ENCODE assay signal across 9 cellular contexts in the genomic region with DNA sequence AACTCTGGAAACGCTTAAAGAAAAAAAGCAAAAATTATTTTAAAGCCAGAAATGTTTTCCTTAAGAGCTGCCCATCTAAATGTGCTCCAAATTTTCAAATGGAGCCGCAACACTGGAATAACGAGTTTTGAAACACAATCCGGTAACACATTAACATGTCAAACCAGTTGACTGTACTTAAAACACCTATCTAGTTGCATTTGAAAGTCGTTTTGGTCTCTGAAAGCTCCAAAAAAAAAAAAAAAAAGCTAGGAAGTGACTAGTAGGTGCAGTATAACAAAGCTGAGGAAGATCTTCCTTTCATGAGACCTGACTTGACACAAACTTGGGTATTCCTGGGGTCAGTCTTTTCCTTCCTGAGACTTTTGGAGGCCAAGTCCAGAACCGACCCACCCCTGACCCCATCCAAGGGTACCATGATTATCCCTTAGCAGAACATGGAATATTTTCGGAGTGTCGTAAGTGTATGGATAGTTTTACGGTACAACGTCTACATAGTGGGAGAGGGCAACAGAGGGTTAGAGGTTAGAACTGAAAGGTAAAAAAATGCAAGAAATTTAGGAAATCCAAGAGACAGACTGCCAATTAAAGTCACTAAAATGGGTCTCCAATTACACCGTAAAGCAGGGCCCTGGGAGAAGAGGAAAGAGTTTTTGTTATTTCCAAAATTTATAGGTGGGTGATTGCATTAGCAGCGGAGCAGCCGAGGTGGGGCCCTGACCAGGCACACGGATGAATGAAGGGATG. TPM values are rescaled to one million over a fixed set of nuclear protein-coding genes. Genes with fewer than 3 reads are reported as not detected.
DNase-seq lines count a peak whose midpoint lies in the region; ATAC-seq and TF ChIP-seq lines count a peak whose summit lies in the region.
"Had no signal": no experiment of that assay in that cellular context is flagged by ENCODE, and none has a peak within 500 bp of the region (broad histone marks: within the 10 kb centered on the region; RNA-seq: fewer than 3 reads in every experiment).

No MANE protein-coding gene starts in this region.

- peak; percentile 12 for DNase-seq in ACHN
- DNase-seq in cardiac fibroblast (ENCODE audit: low read depth in 2 of 2): peak in 1 of 2 donors; percentile 2
- no peak for DNase-seq in naive thymus-derived CD4-positive, alpha-beta T cell
- DNase-seq in NCI-H2107 treated with DMSO at 0.1 percent for 48 hours (lab: John Stamatoyannopoulos, UW; ENCODE audit: unreplicated experiment): no peak
- no peak for DNase-seq in activated CD4-positive, alpha-beta T cell treated with anti-CD3 and anti-CD28 coated beads, Interleukin-2, amount 10 ng/mL, durations not matched to agents 7 days and 5 days
- DNase-seq in natural killer cell treated with Interleukin-12 subunit alpha and Interleukin-12 subunit beta and Interleukin-15 and Interleukin-18, amount 100 ng/mL, for 72 hours (ENCODE audit: low spot score): no peak

- in situ Hi-C loops in ACHN (cut with HindIII; ENCODE audit: low pct_ligation_motif_present, low pct_unique_long_range_greater_than_20kb, low sequenced_read_pairs): no loop called here

- no peaks in the 10 kb centered on the region for H3K9me3 Mint-ChIP-seq in naive thymus-derived CD4-positive, alpha-beta T cell
- H3K9me3 Mint-ChIP-seq in activated CD4-positive, alpha-beta T cell treated with anti-CD3 and anti-CD28 coated beads, Interleukin-2, amount 10 ng/mL, durations not matched to agents 7 days and 5 days: no peaks in the 10 kb centered on the region
- no peaks in the 10 kb centered on the region for H3K9me3 Mint-ChIP-seq in natural killer cell treated with Interleukin-12 subunit alpha and Interleukin-12 subunit beta and Interleukin-15 and Interleukin-18, amount 100 ng/mL, for 72 hours
- H3K9me3 Mint-ChIP-seq: nephron had no signal

- intact Hi-C loops in naive thymus-derived CD4-positive, alpha-beta T cell (cut with micrococcal nuclease): loop anchor here (1.0 to 10.0 kb wide), 8 partner anchors 31 to 1904 kb away; a partner anchor contains a TSS

- H3K4me3 Mint-ChIP-seq in naive thymus-derived CD4-positive, alpha-beta T cell: no peak overlapping the region
- H3K4me3 Mint-ChIP-seq in activated CD4-positive, alpha-beta T cell treated with anti-CD3 and anti-CD28 coated beads, Interleukin-2, amount 10 ng/mL, durations not matched to agents 7 days and 5 days: no peak overlapping the region
- no peak overlapping the region for H3K4me3 Mint-ChIP-seq in natural killer cell treated with Interleukin-12 subunit alpha and Interleukin-12 subunit beta and Interleukin-15 and Interleukin-18, amount 100 ng/mL, for 72 hours

- TF ChIP-seq POLR2A in GM19099 (IDR thresholded peaks at IDR 0.05; ENCODE audit: extremely low read depth, insufficient read length, low read depth): peak; percentile 75

- TF ChIP-seq EP300 in Ishikawa (IDR thresholded peaks at IDR 0.05; ENCODE audit: borderline replicate concordance): no peak

- peak overlapping the region; percentile 93 for H3K27ac ChIP-seq in naive thymus-derived CD4-positive, alpha-beta T cell (ENCODE audit: low read depth, low read length)

- H3K36me3 ChIP-seq in naive thymus-derived CD4-positive, alpha-beta T cell (ENCODE audit: control insufficient read depth in 2 of 3, insufficient read depth in 3 of 3, low read length in 3 of 3): peaks cover 0 to 9% (median 0%) of the 10 kb centered on the region in 3 experiments

- H3K9me3 ChIP-seq in naive thymus-derived CD4-positive, alpha-beta T cell (ENCODE audit: control insufficient read depth in 2 of 3, low read length in 3 of 3): no peaks in the 10 kb centered on the region

- H3K36me3 Mint-ChIP-seq in naive thymus-derived CD4-positive, alpha-beta T cell: peaks cover 8 to 23% (median 14%) of the 10 kb centered on the region in 5 donors
- peaks cover 17% of the 10 kb centered on the region for H3K36me3 Mint-ChIP-seq in activated CD4-positive, alpha-beta T cell treated with anti-CD3 and anti-CD28 coated beads, Interleukin-2, amount 10 ng/mL, durations not matched to agents 7 days and 5 days (ENCODE audit: low read depth)
- peaks cover 9% of the 10 kb centered on the region for H3K36me3 Mint-ChIP-seq in natural killer cell treated with Interleukin-12 subunit alpha and Interleukin-12 subunit beta and Interleukin-15 and Interleukin-18, amount 100 ng/mL, for 72 hours

- CTCF ChIA-PET in naive thymus-derived CD4-positive, alpha-beta T cell (lab: Charles Lee): interaction anchor here (0.6 to 2.9 kb wide), 3 partner anchors 9 to 121 kb away, joined by 3 to 19 read pairs (median 4); a partner anchor contains a TSS
- CTCF ChIA-PET in activated CD4-positive, alpha-beta T cell treated with anti-CD3 and anti-CD28 coated beads, Interleukin-2, amount 10 ng/mL, durations not matched to agents 7 days and 5 days (lab: Charles Lee): interaction anchor here (1.0 kb wide), 1 partner anchor 51 kb away, joined by 3 read pairs; no protein-coding TSS in a partner anchor

- no peaks in the 10 kb centered on the region for H3K27me3 ChIP-seq in naive thymus-derived CD4-positive, alpha-beta T cell (ENCODE audit: control insufficient read depth in 2 of 2, insufficient read depth in 2 of 2, low read length in 2 of 2)

- POLR2A ChIA-PET in naive thymus-derived CD4-positive, alpha-beta T cell (lab: Charles Lee): interaction anchor here (0.6 to 3.2 kb wide), 9 partner anchors 12 to 976 kb away, joined by 3 to 49 read pairs (median 7); a partner anchor contains a TSS
- POLR2A ChIA-PET in activated CD4-positive, alpha-beta T cell treated with anti-CD3 and anti-CD28 coated beads, Interleukin-2, amount 10 ng/mL, durations not matched to agents 7 days and 5 days (lab: Charles Lee): no interaction called here

- peaks cover 7 to 13% of the 10 kb centered on the region in 2 donors for H3K4me1 ChIP-seq in naive thymus-derived CD4-positive, alpha-beta T cell (ENCODE audit: control insufficient read depth in 2 of 2, insufficient read depth in 2 of 2, low read length in 2 of 2)

- no peak for TF ChIP-seq RAD21 in Ishikawa (IDR thresholded peaks at IDR 0.05; ENCODE audit: low read depth)

- peaks cover 0 to 4% (median 0%) of the 10 kb centered on the region in 5 donors for H3K27me3 Mint-ChIP-seq in naive thymus-derived CD4-positive, alpha-beta T cell
- H3K27me3 Mint-ChIP-seq in activated CD4-positive, alpha-beta T cell treated with anti-CD3 and anti-CD28 coated beads, Interleukin-2, amount 10 ng/mL, durations not matched to agents 7 days and 5 days: no peaks in the 10 kb centered on the region
- no peaks in the 10 kb centered on the region for H3K27me3 Mint-ChIP-seq in natural killer cell treated with Interleukin-12 subunit alpha and Interleukin-12 subunit beta and Interleukin-15 and Interleukin-18, amount 100 ng/mL, for 72 hours

- peaks cover 12 to 26% (median 16%) of the 10 kb centered on the region in 7 donors for H3K4me1 Mint-ChIP-seq in naive thymus-derived CD4-positive, alpha-beta T cell
- peaks cover 18% of the 10 kb centered on the region for H3K4me1 Mint-ChIP-seq in activated CD4-positive, alpha-beta T cell treated with anti-CD3 and anti-CD28 coated beads, Interleukin-2, amount 10 ng/mL, durations not matched to agents 7 days and 5 days
- H3K4me1 Mint-ChIP-seq in natural killer cell treated with Interleukin-12 subunit alpha and Interleukin-12 subunit beta and Interleukin-15 and Interleukin-18, amount 100 ng/mL, for 72 hours (ENCODE audit: low read depth in 2 of 2): peaks cover 0 to 5% of the 10 kb centered on the region in 2 donors

- TF ChIP-seq CTCF in cardiac fibroblast (IDR thresholded peaks at IDR 0.05; ENCODE audit: low read depth, low read length): no peak

- ATAC-seq in naive thymus-derived CD4-positive, alpha-beta T cell: no peak
- ATAC-seq in natural killer cell treated with Interleukin-12 subunit alpha and Interleukin-12 subunit beta and Interleukin-15 and Interleukin-18, amount 100 ng/mL, for 72 hours: no peak

- H3K27ac Mint-ChIP-seq in naive thymus-derived CD4-positive, alpha-beta T cell: no peak overlapping the region
- no peak overlapping the region for H3K27ac Mint-ChIP-seq in activated CD4-positive, alpha-beta T cell treated with anti-CD3 and anti-CD28 coated beads, Interleukin-2, amount 10 ng/mL, durations not matched to agents 7 days and 5 days
- H3K27ac Mint-ChIP-seq in natural killer cell treated with Interleukin-12 subunit alpha and Interleukin-12 subunit beta and Interleukin-15 and Interleukin-18, amount 100 ng/mL, for 72 hours: no peak overlapping the region
- H3K27ac Mint-ChIP-seq: nephron had no signal

- peak overlapping the region; percentile 86 to 95 for H3K4me3 ChIP-seq in cardiac fibroblast (replicated peaks in 1 of 2; ENCODE audit: low read depth in 2 of 2, low read length in 2 of 2)
- peak overlapping the region; percentile 100 for H3K4me3 ChIP-seq in naive thymus-derived CD4-positive, alpha-beta T cell (ENCODE audit: low read length)

TF ChIP-seq in Ishikawa, 13 proteins besides CTCF, POLR2A, EP300 and RAD21:
- TF ChIP-seq, protein P1, sequence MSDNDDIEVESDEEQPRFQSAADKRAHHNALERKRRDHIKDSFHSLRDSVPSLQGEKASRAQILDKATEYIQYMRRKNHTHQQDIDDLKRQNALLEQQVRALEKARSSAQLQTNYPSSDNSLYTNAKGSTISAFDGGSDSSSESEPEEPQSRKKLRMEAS (IDR thresholded peaks at IDR 0.05): no peak
- TF ChIP-seq TEAD4 (IDR thresholded peaks at IDR 0.05) (no peak), CREB1 (IDR thresholded peaks at IDR 0.05; ENCODE audit: low read depth) (no peak), TCF12 (IDR thresholded peaks at IDR 0.05; ENCODE audit: low read depth) (no peak), NFIC (IDR thresholded peaks at IDR 0.05) (no peak), TAF1 (IDR thresholded peaks at IDR 0.05; ENCODE audit: low read depth) (no peak; the same call in 1 of the 2 replicates), YY1 (IDR thresholded peaks at IDR 0.05; ENCODE audit: low read depth) (no peak), FOXM1 (IDR thresholded peaks at IDR 0.05; ENCODE audit: borderline replicate concordance, low read depth) (peak; percentile 55; the same call in 1 of the 2 replicates)

RNA-seq across cellular contexts. Expression of a gene that starts 0.8 kb away (rescaled TPM):
- 10 to 100 TPM in 3 of 5 experiments, 1 to 10 TPM in 2; 4.4 to 31.0 (median 22.1) TPM for total RNA-seq in naive thymus-derived CD4-positive, alpha-beta T cell
- polyA plus RNA-seq in naive thymus-derived CD4-positive, alpha-beta T cell: 10 to 100 TPM; 29.3 to 32.7 TPM
- total RNA-seq in activated CD4-positive, alpha-beta T cell treated with anti-CD3 and anti-CD28 coated beads, Interleukin-2, amount 10 ng/mL, durations not matched to agents 7 days and 5 days: 10 to 100 TPM; 25.0 to 28.2 TPM
- total RNA-seq in natural killer cell treated with Interleukin-12 subunit alpha and Interleukin-12 subunit beta and Interleukin-15 and Interleukin-18, amount 100 ng/mL, for 72 hours: 10 to 100 TPM; 23.3 to 26.0 TPM
